ENCODE assay signal across 15 cellular contexts in genomic region chrX:47587091-47587891, GRCh38. TPM values are rescaled to one million over a fixed set of nuclear protein-coding genes. Genes with fewer than 3 reads are reported as not detected.
A peak's percentile ranks its signal among the peaks of the same experiment; 100 is the strongest.
DNase-seq lines count a peak whose midpoint lies in the region; ATAC-seq, FAIRE-seq and TF ChIP-seq lines count a peak whose summit lies in the region.
"Had no signal": no experiment of that assay in that cellular context is flagged by ENCODE, and none has a peak within 500 bp of the region (broad histone marks: within the 10 kb centered on the region; RNA-seq: fewer than 3 reads in every experiment).

No MANE protein-coding gene starts in this region.

- TF ChIP-seq CTCF in MCF 10A (IDR thresholded peaks at IDR 0.05; ENCODE audit: unreplicated experiment) (no peak), breast epithelium (IDR thresholded peaks at IDR 0.05) (no peak), bronchial epithelial cell (IDR thresholded peaks at IDR 0.05; ENCODE audit: insufficient read depth, low read length, severe bottlenecking) (no peak), fibroblast of pulmonary artery (IDR thresholded peaks at IDR 0.05; ENCODE audit: low read length, missing control alignments) (no peak), upper lobe of left lung (IDR thresholded peaks at IDR 0.05) (no peak)

- POLR2A ChIA-PET in MCF 10A (lab: Yijun Ruan, JAX), result interaction anchor here (0.7 kb wide), 1 partner anchor 9 kb away, joined by 3 read pairs; no protein-coding TSS in a partner anchor

- TF ChIP-seq EP300 in upper lobe of left lung (IDR thresholded peaks at IDR 0.05), result no peak

- BruUV-seq in MCF 10A (replicated peaks; lab: Mats Ljungman, UMichigan), result no TSS peak

- intact Hi-C loops in MCF 10A (cut with micrococcal nuclease) (no loop called here), breast epithelium (cut with DNase I; ENCODE audit: low total_unique reads) (loop anchor here (5.0 kb wide), 1 partner anchor 60 kb away; no protein-coding TSS in a partner anchor)

- 56 to 80% methylated on average over 1 to 4 of the region's 4 CpGs for WGBS in upper lobe of left lung, 2 donors

- peaks cover 0 to 27% of the 10 kb centered on the region in 2 donors for H3K27me3 ChIP-seq in breast epithelium
- H3K27me3 ChIP-seq in bronchial epithelial cell (ENCODE audit: control insufficient read depth, insufficient read depth, low read length), result no peaks in the 10 kb centered on the region
- H3K27me3 ChIP-seq in upper lobe of left lung, result no peaks in the 10 kb centered on the region

- H3K4me1 ChIP-seq in breast epithelium, result no peaks in the 10 kb centered on the region
- no peaks in the 10 kb centered on the region for H3K4me1 ChIP-seq in upper lobe of left lung

- H3K9me3 Mint-ChIP-seq in MCF 10A (ENCODE audit: unreplicated experiment), result no peaks in the 10 kb centered on the region

- H3K4me3 ChIP-seq in breast epithelium (no peak overlapping the region), bronchial epithelial cell (ENCODE audit: low read depth, low read length) (no peak overlapping the region), fibroblast of pulmonary artery (replicated peaks; ENCODE audit: low read depth, low read length) (no peak overlapping the region), upper lobe of left lung (no peak overlapping the region)
- H3K4me3 ChIP-seq: BLaER1 had no signal

- H3K36me3 ChIP-seq in breast epithelium, result no peaks in the 10 kb centered on the region
- no peaks in the 10 kb centered on the region for H3K36me3 ChIP-seq in bronchial epithelial cell (ENCODE audit: control insufficient read depth, insufficient read depth, low read length)
- H3K36me3 ChIP-seq in upper lobe of left lung, result peaks cover 0 to 5% (median 0%) of the 10 kb centered on the region in 4 donors

- DNase-seq in MCF 10A (ENCODE audit: unreplicated experiment) (peak; percentile 49), breast epithelium (ENCODE audit: low spot score in 2 of 2) (no peak), bronchial epithelial cell (ENCODE audit: low read depth) (peak; percentile 48), fibroblast of pulmonary artery (ENCODE audit: low read depth) (peak; percentile 56), renal cortical epithelial cell (ENCODE audit: low read depth) (peak; percentile 74), upper lobe of left lung (no peak)
- no peak for DNase-seq in effector CD4-positive, alpha-beta T cell
- DNase-seq: 8988T, NCI-H1930, NCI-H510A, SIG-M5 had no signal

- no peak for TF ChIP-seq POLR2A in breast epithelium (IDR thresholded peaks at IDR 0.05)
- no peak for TF ChIP-seq POLR2A in upper lobe of left lung (IDR thresholded peaks at IDR 0.05)

- ATAC-seq in upper lobe of left lung (ENCODE audit: low FRiP score in 2 of 2) (no peak), GM18909 (IDR thresholded peaks at IDR 0.05; ENCODE audit: poor library complexity, unreplicated experiment) (no peak)

- H3K4me3 Mint-ChIP-seq in MCF 10A (ENCODE audit: unreplicated experiment), result no peak overlapping the region

- no peak for FAIRE-seq in bronchial epithelial cell (lab: Jason Lieb, UNC)
- FAIRE-seq: GM18507, RCC 7860 had no signal

- H3K27me3 Mint-ChIP-seq in MCF 10A (ENCODE audit: insufficient read depth, unreplicated experiment), result no peaks in the 10 kb centered on the region

- H3K27ac Mint-ChIP-seq in MCF 10A (ENCODE audit: low read depth, unreplicated experiment), result no peak overlapping the region

- H3K4me1 Mint-ChIP-seq in MCF 10A (ENCODE audit: insufficient read depth, unreplicated experiment), result peaks cover 6% of the 10 kb centered on the region

- H3K36me3 Mint-ChIP-seq in MCF 10A (ENCODE audit: insufficient read depth, unreplicated experiment), result peaks cover 43% of the 10 kb centered on the region

- H3K27ac ChIP-seq in breast epithelium (no peak overlapping the region), upper lobe of left lung (no peak overlapping the region)
- H3K27ac ChIP-seq: BLaER1 had no signal

- CTCF ChIA-PET in MCF 10A (lab: Yijun Ruan, JAX), result interaction anchor here (0.6 kb wide), 1 partner anchor 48 kb away, joined by 3 read pairs; no protein-coding TSS in a partner anchor

- no peaks in the 10 kb centered on the region for H3K9me3 ChIP-seq in breast epithelium
- no peaks in the 10 kb centered on the region for H3K9me3 ChIP-seq in upper lobe of left lung
- H3K9me3 ChIP-seq: BLaER1 had no signal

RNA-seq across cellular contexts. Expression of gene TIMP1, which starts 5.1 kb away (rescaled TPM):
- 647 and 720 TPM in 2 replicates for total RNA-seq in MCF 10A (2022)
- total RNA-seq in breast epithelium, result 100 to 1,000 TPM in 2 of 3 donors, 10 to 100 TPM in 1; 85.9 to 225 (median 180) TPM
- 32.0 and 57.1 TPM in 2 replicates for total RNA-seq in bronchial epithelial cell
- 41.0 and 123 TPM in 2 replicates for total RNA-seq in renal cortical epithelial cell
- 100 to 1,000 TPM in 4 of 6 donors, 10 to 100 TPM in 2; 54.5 to 420 (median 163) TPM for total RNA-seq in upper lobe of left lung

RNA-seq across cellular contexts. Expression of gene ARAF, which starts 26.3 kb away (rescaled TPM):
- total RNA-seq in MCF 10A (2022) (53.2 and 63.5 TPM in 2 replicates), breast epithelium (10 to 100 TPM; 27.9 to 37.6 (median 30.6) TPM), bronchial epithelial cell (9.2 and 10.6 TPM in 2 replicates), renal cortical epithelial cell (11.3 and 28.5 TPM in 2 replicates), upper lobe of left lung (100 to 1,000 TPM in 2 of 6 donors, 10 to 100 TPM in 4; 42.0 to 104 (median 85.2) TPM)

RNA-seq across cellular contexts. Expression of gene SYN1, which starts 32.4 kb away (rescaled TPM):
- total RNA-seq in MCF 10A (2022) (0.27 and 0.49 TPM in 2 replicates), breast epithelium (not detected), bronchial epithelial cell (0.26 TPM in 1 of 2 replicates, not detected in the other), renal cortical epithelial cell (0.05 and 0.17 TPM in 2 replicates), upper lobe of left lung (10 to 100 TPM in 1 of 6 donors, 1 to 10 TPM in 1, under 1 TPM in 4; 0.20 to 11.5 (median 0.56) TPM)

RNA-seq across cellular contexts. Expression of gene CFP, which starts 42.4 kb away (rescaled TPM):
- total RNA-seq in MCF 10A (2022), result 0.56 and 0.71 TPM in 2 replicates
- total RNA-seq in breast epithelium, result 10 to 100 TPM in 1 of 3 donors, 1 to 10 TPM in 2; 2.6 to 17.4 (median 3.3) TPM
- under 0.01 and 0.26 TPM in 2 replicates for total RNA-seq in bronchial epithelial cell
- total RNA-seq in renal cortical epithelial cell, result 0.05 TPM in 1 of 2 replicates, not detected in the other
- 10 to 100 TPM in 5 of 6 donors, 1 to 10 TPM in 1; 9.1 to 40.6 (median 14.1) TPM for total RNA-seq in upper lobe of left lung

Comparison
In these comparisons a context has a peak if more than half of its experiments do, and no peak if none do; other contexts are left out.
1. DNase-seq: peak in MCF 10A (single experiment), bronchial epithelial cell (single experiment), fibroblast of pulmonary artery (single experiment) and renal cortical epithelial cell (single experiment); none in breast epithelium (0 of 2), upper lobe of left lung (0 of 2) and effector CD4-positive, alpha-beta T cell (single experiment).